18 cellular contexts compared by ENCODE assay signal in genomic region chr6:165877773-165878172, GRCh38.
DNase-seq lines count a peak whose midpoint lies in the region; FAIRE-seq and TF ChIP-seq lines count a peak whose summit lies in the region.
"Had no signal": no experiment of that assay in that cellular context is flagged by ENCODE, and none has a peak within 500 bp of the region (broad histone marks: within the 10 kb centered on the region; RNA-seq: fewer than 3 reads in every experiment).

No MANE protein-coding gene starts in this region.

- TF ChIP-seq CTCF in left ventricle myocardium inferior (IDR thresholded peaks at IDR 0.05; ENCODE audit: borderline replicate concordance) (no peak), right atrium auricular region (IDR thresholded peaks at IDR 0.05) (no peak), fibroblast of villous mesenchyme (IDR thresholded peaks at IDR 0.05; ENCODE audit: insufficient read depth, low read depth, low read length) (no peak), sigmoid colon (IDR thresholded peaks at IDR 0.05) (no peak), D721Med (IDR thresholded peaks at IDR 0.05; ENCODE audit: insufficient read depth, missing control alignments) (no peak)

- peaks cover 6% of the 10 kb centered on the region for H3K9me3 ChIP-seq in left ventricle myocardium inferior (replicated peaks)
- peaks cover 0 to 11% of the 10 kb centered on the region in 2 donors for H3K9me3 ChIP-seq in right atrium auricular region
- no peaks in the 10 kb centered on the region for H3K9me3 ChIP-seq in sigmoid colon
- H3K9me3 ChIP-seq: BLaER1 treated with 17β-estradiol and CSF1 and Interleukin-3, amounts not matched to agents 10 nM and 100 nM; HAP-1 had no signal

- intact Hi-C loops in left ventricle myocardium inferior (cut with micrococcal nuclease) (no loop called here), sigmoid colon (cut with DNase I) (no loop called here)

- H3K36me3 ChIP-seq in left ventricle myocardium inferior (no peaks in the 10 kb centered on the region), right atrium auricular region (no peaks in the 10 kb centered on the region), sigmoid colon (no peaks in the 10 kb centered on the region)
- H3K36me3 ChIP-seq: BLaER1 treated with 17β-estradiol and CSF1 and Interleukin-3, amounts not matched to agents 10 nM and 100 nM; HAP-1 had no signal

- H3K27me3 ChIP-seq in left ventricle myocardium inferior (ENCODE audit: low read depth), result peaks cover 29% of the 10 kb centered on the region
- H3K27me3 ChIP-seq in right atrium auricular region, result no peaks in the 10 kb centered on the region
- no peaks in the 10 kb centered on the region for H3K27me3 ChIP-seq in sigmoid colon
- H3K27me3 ChIP-seq: BLaER1 treated with 17β-estradiol and CSF1 and Interleukin-3, amounts not matched to agents 10 nM and 100 nM had no signal

- TF ChIP-seq EP300 in sigmoid colon (IDR thresholded peaks at IDR 0.05), result no peak

- WGBS in sigmoid colon, 2 donors, result 80 to 86% methylated on average over 3 of the region's 3 CpGs

- DNase-seq in left ventricle myocardium inferior (no peak), right atrium auricular region (ENCODE audit: low spot score) (no peak), fibroblast of villous mesenchyme (ENCODE audit: low read depth) (peak; percentile 68), sigmoid colon (no peak), D721Med (ENCODE audit: insufficient read length, low spot score) (no peak), RKO (ENCODE audit: low spot score) (no peak)
- no peak for DNase-seq in stimulated activated CD4-positive, alpha-beta T cell treated with anti-CD3 and anti-CD28 coated beads, Interleukin-12 subunit alpha, Interleukin-12 subunit beta, amount 100 ng/mL, for 4 hours
- DNase-seq: Calu3; CD8-positive, alpha-beta T cell; DMS 273 treated with DMSO at 0.1 percent for 48 hours; DMS53; DND-41; GM23248 had no signal

- H3K4me3 ChIP-seq in left ventricle myocardium inferior (no peak overlapping the region), right atrium auricular region (no peak overlapping the region), fibroblast of villous mesenchyme (ENCODE audit: low read depth, low read length) (no peak overlapping the region), sigmoid colon (no peak overlapping the region)
- H3K4me3 ChIP-seq: BLaER1 treated with 17β-estradiol and CSF1 and Interleukin-3, amounts not matched to agents 10 nM and 100 nM; GM23248; HAP-1 had no signal

- peaks cover 19% of the 10 kb centered on the region for H3K4me1 ChIP-seq in left ventricle myocardium inferior
- H3K4me1 ChIP-seq in right atrium auricular region, result no peaks in the 10 kb centered on the region
- H3K4me1 ChIP-seq in sigmoid colon, result peaks cover 0 to 49% (median 32%) of the 10 kb centered on the region in 4 donors
- H3K4me1 ChIP-seq: BLaER1 treated with 17β-estradiol and CSF1 and Interleukin-3, amounts not matched to agents 10 nM and 100 nM; HAP-1 had no signal

- H3K27ac ChIP-seq in left ventricle myocardium inferior (replicated peaks) (peak overlapping the region; percentile 77), right atrium auricular region (no peak overlapping the region), sigmoid colon (peak overlapping the region; percentile 72 to 84 (median 78))
- H3K27ac ChIP-seq: BLaER1 treated with 17β-estradiol and CSF1 and Interleukin-3, amounts not matched to agents 10 nM and 100 nM; GM23248; HL-60 had no signal

- no peak for FAIRE-seq in D721Med (lab: Jason Lieb, UNC)
- FAIRE-seq: G401.6, GM12891 had no signal

- TF ChIP-seq POLR2A in sigmoid colon (IDR thresholded peaks at IDR 0.05), result no peak

Comparison
In these comparisons a context has a peak if more than half of its experiments do, and no peak if none do; other contexts are left out.
1. H3K27ac ChIP-seq: peak in left ventricle myocardium inferior (single experiment) and sigmoid colon (4 of 4); none in right atrium auricular region (0 of 2).